20 cellular contexts compared by ENCODE assay signal in the genomic region with DNA sequence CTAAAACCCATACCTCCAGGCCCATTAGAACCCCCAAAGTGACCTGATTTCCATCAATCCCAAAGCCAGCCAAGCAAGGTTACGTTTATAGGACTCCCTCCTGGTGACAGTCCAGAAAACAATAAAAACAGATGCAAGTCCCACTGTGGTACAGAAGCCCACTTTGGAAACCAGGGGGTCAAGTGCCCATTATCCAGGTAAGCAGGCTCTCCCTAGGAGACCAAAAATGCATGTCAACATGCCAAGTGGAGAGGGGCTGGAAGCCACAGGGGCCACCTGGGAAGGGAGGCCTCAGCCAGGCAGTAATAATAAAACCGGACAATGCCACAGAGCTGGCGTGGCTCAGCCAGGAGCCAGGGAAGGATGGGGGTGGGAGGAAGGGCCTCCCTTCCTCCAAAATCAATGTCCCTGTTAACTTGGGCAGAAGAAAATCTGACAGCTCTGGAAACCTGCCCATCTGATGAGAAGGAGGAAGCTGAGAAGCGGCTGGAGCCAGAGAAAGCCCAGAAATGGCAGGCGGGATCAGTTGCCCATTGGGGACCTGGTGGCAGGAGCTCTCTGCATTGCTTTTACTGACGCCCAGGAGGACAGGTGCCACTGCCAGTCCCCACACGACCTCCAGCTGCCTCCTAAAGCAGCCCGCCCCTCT.
"Had no signal": no experiment of that assay in that cellular context is flagged by ENCODE, and none has a peak within 500 bp of the region (broad histone marks: within the 10 kb centered on the region; RNA-seq: fewer than 3 reads in every experiment).

No MANE protein-coding gene starts in this region.

- H3K4me1 ChIP-seq: gastrocnemius medialis, heart left ventricle, left ventricle myocardium inferior, tibial artery had no signal

- DNase-seq: activated CD4-positive, alpha-beta T cell treated with anti-CD3 and anti-CD28 coated beads, Interleukin-2, amount 10 ng/mL, durations not matched to agents 24 days and 14 days; activated CD8-positive, alpha-beta T cell treated with anti-CD3 and anti-CD28 coated beads for 36 hours; activated naive CD4-positive, alpha-beta T cell treated with anti-CD3 and anti-CD28 coated beads for 36 hours; activated T-cell treated with anti-CD3 and anti-CD28 coated beads, Interleukin-2, amount 50 U/mL, for 4 hours; brain microvascular endothelial cell; effector CD8-positive, alpha-beta T cell; gastrocnemius medialis; heart left ventricle; kidney; left ventricle myocardium inferior; mammary epithelial cell; naive B cell; stimulated activated CD4-positive, alpha-beta T cell treated with anti-CD3 and anti-CD28 coated beads, Interleukin-12 subunit alpha, Interleukin-12 subunit beta, amount 100 ng/mL, for 4 hours; stimulated activated CD4-positive, alpha-beta T cell treated with anti-CD3 and anti-CD28 coated beads, Interleukin-1b, Interleukin-23, amount 100 ng/mL, for 48 hours; stimulated activated CD8-positive, alpha-beta memory T cell treated with anti-CD3 and anti-CD28 coated beads, Interleukin-4, amount 100 ng/mL, for 48 hours; stimulated activated naive CD4-positive, alpha-beta T cell treated with Interleukin-2 at 50 U/mL for 16 hours; T-cell; T-helper 9 cell; tibial artery had no signal

- H3K9me3 ChIP-seq: gastrocnemius medialis, left ventricle myocardium inferior, tibial artery had no signal

- ATAC-seq: activated CD8-positive, alpha-beta T cell treated with anti-CD3 and anti-CD28 coated beads for 36 hours; activated T-cell treated with anti-CD3 and anti-CD28 coated beads, Interleukin-2, amount 50 U/mL, for 4 hours; esophagus mucosa; gastrocnemius medialis; heart left ventricle; T-cell had no signal

- H3K36me3 ChIP-seq: brain microvascular endothelial cell, gastrocnemius medialis, heart left ventricle, left ventricle myocardium inferior, tibial artery had no signal

- H3K27me3 ChIP-seq: brain microvascular endothelial cell, gastrocnemius medialis, heart left ventricle, tibial artery had no signal

- H3K4me3 ChIP-seq: gastrocnemius medialis, heart left ventricle, left ventricle myocardium inferior, tibial artery had no signal

- H3K27ac ChIP-seq: brain microvascular endothelial cell, gastrocnemius medialis, heart left ventricle, left ventricle myocardium inferior, tibial artery had no signal
